In the genomic region with DNA sequence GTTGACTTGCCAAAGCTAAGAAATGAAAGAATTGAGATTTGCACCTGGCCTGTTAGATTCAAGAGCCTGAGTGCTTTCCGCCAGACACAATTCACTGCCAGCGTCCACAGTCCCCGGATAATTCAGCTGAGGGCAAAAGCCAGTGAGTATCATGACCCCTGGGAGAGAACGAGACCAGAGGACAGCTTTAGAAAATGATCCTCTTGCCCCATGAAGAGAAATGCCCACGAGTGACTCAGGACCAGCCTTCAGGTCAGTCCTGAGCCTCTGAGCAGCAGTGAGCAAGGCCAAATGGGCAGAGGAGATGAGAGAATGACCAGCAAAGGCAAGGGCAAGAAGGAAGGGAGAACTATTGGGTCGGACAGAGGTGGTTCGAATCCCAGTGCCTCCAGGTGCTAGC, we compare ENCODE assay signal across 1 cellular context.
TF ChIP-seq lines count a peak whose summit lies in the region.

No MANE protein-coding gene starts in this region.

TF ChIP-seq in WTC11, 78 proteins besides CTCF, POLR2A, EP300 and RAD21 (continued from another document):
- TF ChIP-seq, protein P1, sequence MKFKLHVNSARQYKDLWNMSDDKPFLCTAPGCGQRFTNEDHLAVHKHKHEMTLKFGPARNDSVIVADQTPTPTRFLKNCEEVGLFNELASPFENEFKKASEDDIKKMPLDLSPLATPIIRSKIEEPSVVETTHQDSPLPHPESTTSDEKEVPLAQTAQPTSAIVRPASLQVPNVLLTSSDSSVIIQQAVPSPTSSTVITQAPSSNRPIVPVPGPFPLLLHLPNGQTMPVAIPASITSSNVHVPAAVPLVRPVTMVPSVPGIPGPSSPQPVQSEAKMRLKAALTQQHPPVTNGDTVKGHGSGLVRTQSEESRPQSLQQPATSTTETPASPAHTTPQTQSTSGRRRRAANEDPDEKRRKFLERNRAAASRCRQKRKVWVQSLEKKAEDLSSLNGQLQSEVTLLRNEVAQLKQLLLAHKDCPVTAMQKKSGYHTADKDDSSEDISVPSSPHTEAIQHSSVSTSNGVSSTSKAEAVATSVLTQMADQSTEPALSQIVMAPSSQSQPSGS (CRISPR knock-in tag; IDR thresholded peaks at IDR 0.05; ENCODE audit: borderline replicate concordance, low read depth): no peak
- no peak for TF ChIP-seq FOXP4 (CRISPR knock-in tag; IDR thresholded peaks at IDR 0.05)
TF ChIP-seq in WTC11: peak in this region for 0.
